9 cellular contexts compared by ENCODE assay signal in genomic region chr3:36763850-36764703, GRCh38. TPM values are rescaled to one million over a fixed set of nuclear protein-coding genes. Genes with fewer than 3 reads are reported as not detected.
DNase-seq lines count a peak whose midpoint lies in the region; ATAC-seq and TF ChIP-seq lines count a peak whose summit lies in the region.
"Had no signal": no experiment of that assay in that cellular context is flagged by ENCODE, and none has a peak within 500 bp of the region (broad histone marks: within the 10 kb centered on the region; RNA-seq: fewer than 3 reads in every experiment).

A gene with protein sequence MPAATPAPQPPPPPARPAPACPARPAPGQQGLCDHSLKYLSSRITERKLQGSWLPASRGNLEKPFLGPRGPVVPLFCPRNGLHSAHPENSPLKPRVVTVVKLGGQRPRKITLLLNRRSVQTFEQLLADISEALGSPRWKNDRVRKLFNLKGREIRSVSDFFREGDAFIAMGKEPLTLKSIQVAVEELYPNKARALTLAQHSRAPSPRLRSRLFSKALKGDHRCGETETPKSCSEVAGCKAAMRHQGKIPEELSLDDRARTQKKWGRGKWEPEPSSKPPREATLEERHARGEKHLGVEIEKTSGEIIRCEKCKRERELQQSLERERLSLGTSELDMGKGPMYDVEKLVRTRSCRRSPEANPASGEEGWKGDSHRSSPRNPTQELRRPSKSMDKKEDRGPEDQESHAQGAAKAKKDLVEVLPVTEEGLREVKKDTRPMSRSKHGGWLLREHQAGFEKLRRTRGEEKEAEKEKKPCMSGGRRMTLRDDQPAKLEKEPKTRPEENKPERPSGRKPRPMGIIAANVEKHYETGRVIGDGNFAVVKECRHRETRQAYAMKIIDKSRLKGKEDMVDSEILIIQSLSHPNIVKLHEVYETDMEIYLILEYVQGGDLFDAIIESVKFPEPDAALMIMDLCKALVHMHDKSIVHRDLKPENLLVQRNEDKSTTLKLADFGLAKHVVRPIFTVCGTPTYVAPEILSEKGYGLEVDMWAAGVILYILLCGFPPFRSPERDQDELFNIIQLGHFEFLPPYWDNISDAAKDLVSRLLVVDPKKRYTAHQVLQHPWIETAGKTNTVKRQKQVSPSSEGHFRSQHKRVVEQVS (minus strand): TSS chr3:36764553. CDS start chr3:36764263, 290 bp downstream.

- H3K9ac ChIP-seq in trophoblast cell (ENCODE audit: low read length): no peak within 1 kb of the TSS

- H3K27me3 ChIP-seq in esophagus squamous epithelium (peaks cover 0 to 85% (median 2%) of the 10 kb centered on the region in 4 donors), trophoblast cell (ENCODE audit: insufficient read depth, low read length) (peaks cover 28% of the 10 kb centered on the region)

- no peak within 1 kb of the TSS for H4K12ac ChIP-seq in trophoblast cell (ENCODE audit: low read depth, low read length)

- no peak for TF ChIP-seq POLR2A in esophagus squamous epithelium (IDR thresholded peaks at IDR 0.05)

- no peaks in the 10 kb centered on the region for H3K79me2 ChIP-seq in trophoblast cell (ENCODE audit: control insufficient read depth, insufficient read depth, low read length, poor library complexity)

- H3K36me3 ChIP-seq in esophagus squamous epithelium (no peaks in the 10 kb centered on the region), trophoblast cell (ENCODE audit: control insufficient read depth in 1 of 2, insufficient read depth in 2 of 2, low read length in 2 of 2) (no peaks in the 10 kb centered on the region)

- intact Hi-C loops in esophagus squamous epithelium (cut with DNase I): no loop called here

- ATAC-seq in GM21529 (IDR thresholded peaks at IDR 0.05; ENCODE audit: unreplicated experiment): no peak

- H3K9me3 ChIP-seq in esophagus squamous epithelium (no peaks in the 10 kb centered on the region), trophoblast cell (ENCODE audit: insufficient read depth, low read depth, low read length) (peaks cover 10% of the 10 kb centered on the region)

- H4K8ac ChIP-seq in trophoblast cell (ENCODE audit: low read depth, low read length): no peak within 1 kb of the TSS

- H3K4me1 ChIP-seq in esophagus squamous epithelium (peaks cover 0 to 12% (median 0%) of the 10 kb centered on the region in 3 donors), trophoblast cell (ENCODE audit: control insufficient read depth in 1 of 2, insufficient read depth in 2 of 2, low read length in 2 of 2) (peaks cover 4 to 8% of the 10 kb centered on the region in 2 experiments)

- H2BK120ac ChIP-seq in trophoblast cell (ENCODE audit: insufficient read depth, low read length, poor library complexity): no peak within 1 kb of the TSS

- H2BK12ac ChIP-seq in trophoblast cell (ENCODE audit: low read length): no peak within 1 kb of the TSS

- no peak within 1 kb of the TSS for H2AK5ac ChIP-seq in trophoblast cell (ENCODE audit: low read length)

- H3K27ac ChIP-seq in esophagus squamous epithelium: no peak within 1 kb of the TSS
- H3K27ac ChIP-seq in trophoblast cell (ENCODE audit: low read depth, low read length): no peak within 1 kb of the TSS

- TF ChIP-seq CTCF in esophagus squamous epithelium (IDR thresholded peaks at IDR 0.05): peak in 1 of 6 experiments; percentile 32

- H3K4ac ChIP-seq in trophoblast cell (ENCODE audit: low read depth, low read length): no peak within 1 kb of the TSS

- no peak within 1 kb of the TSS for H3K14ac ChIP-seq in trophoblast cell (ENCODE audit: low read length)

- H2AFZ ChIP-seq in trophoblast cell (ENCODE audit: insufficient read depth, low read length, poor library complexity): no peak within 1 kb of the TSS

- no peak within 1 kb of the TSS for H3K18ac ChIP-seq in trophoblast cell (ENCODE audit: low read length)

- no peak within 1 kb of the TSS for H3K23ac ChIP-seq in trophoblast cell (ENCODE audit: low read length)

- H2BK5ac ChIP-seq in trophoblast cell (ENCODE audit: low read depth, low read length, poor library complexity): no peak within 1 kb of the TSS

- H3K4me3 ChIP-seq in esophagus squamous epithelium: peak within 1 kb of the TSS; percentile 9 to 67 (median 34)
- H3K4me3 ChIP-seq in trophoblast cell (ENCODE audit: low read depth, low read length): peak within 1 kb of the TSS; percentile 39

- 14 to 19% methylated on average over 7 to 10 of the region's 99 CpGs for WGBS in esophagus squamous epithelium, 2 donors
- no CpG with 5 or more reads among the region's 99 CpGs for WGBS in trophoblast cell (ENCODE audit: extremely low coverage, insufficient coverage, insufficient read length)

- DNase-seq in COR-L47 (lab: John Stamatoyannopoulos, UW): peak; percentile 38
- peak; percentile 15 for DNase-seq in NCI-H2171 (lab: John Stamatoyannopoulos, UW)
- no peak for DNase-seq in esophagus squamous epithelium (lab: John Stamatoyannopoulos, UW)
- DNase-seq in trophoblast cell: peak in 1 of 2 donors; percentile 4
- DNase-seq in HuH-7 (ENCODE audit: low spot score): no peak
- no peak for DNase-seq in glomerular visceral epithelial cell (ENCODE audit: extremely low spot score)
- DNase-seq in UCSD-AML1 (lab: John Stamatoyannopoulos, UW; ENCODE audit: unreplicated experiment): no peak

- H3K4me2 ChIP-seq in trophoblast cell (ENCODE audit: low read length): peak within 1 kb of the TSS; percentile 55

- H4K91ac ChIP-seq in trophoblast cell (ENCODE audit: low read depth, low read length): no peak within 1 kb of the TSS

- no peaks in the 10 kb centered on the region for H3K79me1 ChIP-seq in trophoblast cell (ENCODE audit: low read length)

RNA-seq across cellular contexts. Expression of the gene that starts here (rescaled TPM):
- under 1 TPM in 3 of 4 donors, not detected in 1; 0.13 to 0.19 (median 0.18) TPM for total RNA-seq in esophagus squamous epithelium
- polyA plus RNA-seq in trophoblast cell (2013): 0.01 TPM in 2 replicates
- total RNA-seq: RPMI7951 had no signal

Comparison
In these comparisons a context has a peak if more than half of its experiments do, and no peak if none do; other contexts are left out.
1. DNase-seq: peak in COR-L47 (single experiment) and NCI-H2171 (single experiment); none in esophagus squamous epithelium (single experiment), HuH-7 (single experiment), glomerular visceral epithelial cell (single experiment) and UCSD-AML1 (single experiment).